18 cellular contexts compared by ENCODE assay signal in genomic region chr14:70514168-70515069, GRCh38. TPM values are rescaled to one million over a fixed set of nuclear protein-coding genes. Genes with fewer than 3 reads are reported as not detected.
DNase-seq lines count a peak whose midpoint lies in the region; ATAC-seq, FAIRE-seq and TF ChIP-seq lines count a peak whose summit lies in the region.
"Had no signal": no experiment of that assay in that cellular context is flagged by ENCODE, and none has a peak within 500 bp of the region (broad histone marks: within the 10 kb centered on the region; RNA-seq: fewer than 3 reads in every experiment).

No MANE protein-coding gene starts in this region.

- POLR2A ChIA-PET in RWPE1 (lab: Yijun Ruan, JAX; ENCODE audit: low non-redundant PET): no interaction called here

- H4K8ac ChIP-seq in trophoblast cell (ENCODE audit: low read depth, low read length): no peak overlapping the region

- peak; percentile 54 for DNase-seq in activated CD8-positive, alpha-beta memory T cell treated with anti-CD3 and anti-CD28 coated beads, Interleukin-2, amount 10 ng/mL, durations not matched to agents 7 days and 5 days
- no peak for DNase-seq in activated CD8-positive, alpha-beta memory T cell treated with anti-CD3 and anti-CD28 coated beads for 24 hours
- peak; percentile 73 for DNase-seq in Kasumi-1 (lab: John Stamatoyannopoulos, UW)
- no peak for DNase-seq in trophoblast cell
- no peak for DNase-seq in D721Med (ENCODE audit: insufficient read length, low spot score)
- DNase-seq in RWPE1 (ENCODE audit: low spot score): no peak
- no peak for DNase-seq in kidney
- DNase-seq: amygdala; HCEC 1CT; left colon; NCI-H1417; NCI-H2227 treated with DMSO at 0.1 percent for 48 hours; stimulated activated CD4-positive, alpha-beta T cell treated with anti-CD3 and anti-CD28 coated beads, Interleukin-4, amount 100 ng/mL, for 1 hour; stimulated activated CD8-positive, alpha-beta memory T cell treated with anti-CD3 and anti-CD28 coated beads, Interleukin-4, amount 100 ng/mL, for 48 hours; transverse colon; WERI-Rb-1 had no signal

- no peaks in the 10 kb centered on the region for H3K79me1 ChIP-seq in trophoblast cell (ENCODE audit: low read length)

- H2BK12ac ChIP-seq in trophoblast cell (ENCODE audit: low read length): no peak overlapping the region

- peaks cover 31% of the 10 kb centered on the region for H3K4me1 Mint-ChIP-seq in activated CD8-positive, alpha-beta memory T cell treated with anti-CD3 and anti-CD28 coated beads, Interleukin-2, amount 10 ng/mL, durations not matched to agents 7 days and 5 days
- H3K4me1 Mint-ChIP-seq in T-helper 1 cell treated with Interleukin-12 subunit alpha and Interleukin-12 subunit beta and Interleukin-4 antibody, amounts not matched to agents 30 μg/mL and 1 μg/mL, for 36 hours (ENCODE audit: low read depth): peaks cover 18% of the 10 kb centered on the region

- H3K27me3 Mint-ChIP-seq in activated CD8-positive, alpha-beta memory T cell treated with anti-CD3 and anti-CD28 coated beads, Interleukin-2, amount 10 ng/mL, durations not matched to agents 7 days and 5 days: no peaks in the 10 kb centered on the region
- H3K27me3 Mint-ChIP-seq in T-helper 1 cell treated with Interleukin-12 subunit alpha and Interleukin-12 subunit beta and Interleukin-4 antibody, amounts not matched to agents 30 μg/mL and 1 μg/mL, for 36 hours (ENCODE audit: low read depth): no peaks in the 10 kb centered on the region

- no peak overlapping the region for H3K4me2 ChIP-seq in trophoblast cell (ENCODE audit: low read length)

- no peak overlapping the region for H3K14ac ChIP-seq in trophoblast cell (ENCODE audit: low read length)

- peak overlapping the region; percentile 36 for H3K4me3 Mint-ChIP-seq in activated CD8-positive, alpha-beta memory T cell treated with anti-CD3 and anti-CD28 coated beads, Interleukin-2, amount 10 ng/mL, durations not matched to agents 7 days and 5 days
- H3K4me3 Mint-ChIP-seq in T-helper 1 cell treated with Interleukin-12 subunit alpha and Interleukin-12 subunit beta and Interleukin-4 antibody, amounts not matched to agents 30 μg/mL and 1 μg/mL, for 36 hours: peak overlapping the region; percentile 30

- H3K4ac ChIP-seq in trophoblast cell (ENCODE audit: low read depth, low read length): no peak overlapping the region

- no peaks in the 10 kb centered on the region for H3K4me1 ChIP-seq in trophoblast cell (ENCODE audit: control insufficient read depth in 1 of 2, insufficient read depth in 2 of 2, low read length in 2 of 2)
- H3K4me1 ChIP-seq in kidney (ENCODE audit: control insufficient read depth in 1 of 2, insufficient read depth in 1 of 2, low read depth in 1 of 2, low read length in 2 of 2): no peaks in the 10 kb centered on the region
- H3K4me1 ChIP-seq: transverse colon had no signal

- no peak overlapping the region for H3K18ac ChIP-seq in trophoblast cell (ENCODE audit: low read length)

- H3K36me3 Mint-ChIP-seq in activated CD8-positive, alpha-beta memory T cell treated with anti-CD3 and anti-CD28 coated beads, Interleukin-2, amount 10 ng/mL, durations not matched to agents 7 days and 5 days: peaks cover 13% of the 10 kb centered on the region
- no peaks in the 10 kb centered on the region for H3K36me3 Mint-ChIP-seq in T-helper 1 cell treated with Interleukin-12 subunit alpha and Interleukin-12 subunit beta and Interleukin-4 antibody, amounts not matched to agents 30 μg/mL and 1 μg/mL, for 36 hours (ENCODE audit: low read depth)

- H3K27ac Mint-ChIP-seq in activated CD8-positive, alpha-beta memory T cell treated with anti-CD3 and anti-CD28 coated beads, Interleukin-2, amount 10 ng/mL, durations not matched to agents 7 days and 5 days: peak overlapping the region; percentile 92
- peak overlapping the region; percentile 29 for H3K27ac Mint-ChIP-seq in T-helper 1 cell treated with Interleukin-12 subunit alpha and Interleukin-12 subunit beta and Interleukin-4 antibody, amounts not matched to agents 30 μg/mL and 1 μg/mL, for 36 hours

- no peak overlapping the region for H2AK5ac ChIP-seq in trophoblast cell (ENCODE audit: low read length)

- no peak overlapping the region for H2BK120ac ChIP-seq in trophoblast cell (ENCODE audit: insufficient read depth, low read length, poor library complexity)

- H3K27ac ChIP-seq in trophoblast cell (ENCODE audit: low read depth, low read length) (no peak overlapping the region), RWPE1 (no peak overlapping the region), kidney (ENCODE audit: low read depth in 2 of 2, low read length in 2 of 2) (no peak overlapping the region)
- H3K27ac ChIP-seq: transverse colon, WERI-Rb-1 had no signal

- no CpG with 5 or more reads among the region's 4 CpGs for WGBS in trophoblast cell (ENCODE audit: extremely low coverage, insufficient coverage, insufficient read length)

- H3K23ac ChIP-seq in trophoblast cell (ENCODE audit: low read length): no peak overlapping the region

- H4K91ac ChIP-seq in trophoblast cell (ENCODE audit: low read depth, low read length): no peak overlapping the region

- H2BK5ac ChIP-seq in trophoblast cell (ENCODE audit: low read depth, low read length, poor library complexity): no peak overlapping the region

- no peak overlapping the region for H2AFZ ChIP-seq in trophoblast cell (ENCODE audit: insufficient read depth, low read length, poor library complexity)

- FAIRE-seq in D721Med (lab: Jason Lieb, UNC) (no peak), kidney (lab: Jason Lieb, UNC) (no peak)
- FAIRE-seq: endometrium had no signal

- peak overlapping the region; percentile 4 for H3K9ac ChIP-seq in trophoblast cell (ENCODE audit: low read length)
- H3K9ac ChIP-seq in kidney (ENCODE audit: low read length in 2 of 2): no peak overlapping the region

- H3K4me3 ChIP-seq in trophoblast cell (ENCODE audit: low read depth, low read length) (no peak overlapping the region), kidney (ENCODE audit: low read length in 2 of 2) (no peak overlapping the region)
- H3K4me3 ChIP-seq: transverse colon had no signal

- no peaks in the 10 kb centered on the region for H3K79me2 ChIP-seq in trophoblast cell (ENCODE audit: control insufficient read depth, insufficient read depth, low read length, poor library complexity)

- peak; percentile 85 for ATAC-seq in activated CD8-positive, alpha-beta memory T cell treated with anti-CD3 and anti-CD28 coated beads, Interleukin-2, amount 10 ng/mL, durations not matched to agents 7 days and 5 days
- ATAC-seq: left colon had no signal

- CTCF ChIA-PET in activated CD8-positive, alpha-beta memory T cell treated with anti-CD3 and anti-CD28 coated beads, Interleukin-2, amount 10 ng/mL, durations not matched to agents 7 days and 5 days (lab: Charles Lee): interaction anchor here (1.0 to 1.4 kb wide), 4 partner anchors 21 to 150 kb away, joined by 3 to 4 read pairs (median 4); partner anchors contain the start of genes ADAM20 and MED6
- CTCF ChIA-PET in RWPE1 (lab: Yijun Ruan, JAX): interaction anchor here (0.5 to 0.8 kb wide), 3 partner anchors 44 to 738 kb away, joined by 3 to 4 read pairs (median 3); no protein-coding TSS in a partner anchor

- H3K9me3 Mint-ChIP-seq in activated CD8-positive, alpha-beta memory T cell treated with anti-CD3 and anti-CD28 coated beads, Interleukin-2, amount 10 ng/mL, durations not matched to agents 7 days and 5 days (ENCODE audit: low read depth): peaks cover 5% of the 10 kb centered on the region
- H3K9me3 Mint-ChIP-seq in T-helper 1 cell treated with Interleukin-12 subunit alpha and Interleukin-12 subunit beta and Interleukin-4 antibody, amounts not matched to agents 30 μg/mL and 1 μg/mL, for 36 hours: peaks cover 10% of the 10 kb centered on the region

- H3K27me3 ChIP-seq in trophoblast cell (ENCODE audit: insufficient read depth, low read length): no peaks in the 10 kb centered on the region
- H3K27me3 ChIP-seq: transverse colon had no signal

- TF ChIP-seq CTCF in D721Med (IDR thresholded peaks at IDR 0.05; ENCODE audit: insufficient read depth, missing control alignments): no peak
- TF ChIP-seq CTCF in RWPE1 (conservative IDR thresholded peaks at IDR 0.05; ENCODE audit: low read depth): no peak
- no peak for TF ChIP-seq CTCF in kidney (IDR thresholded peaks at IDR 0.05; ENCODE audit: borderline replicate concordance, extremely low read depth, insufficient read depth)

- H3K36me3 ChIP-seq in trophoblast cell (ENCODE audit: control insufficient read depth in 1 of 2, insufficient read depth in 2 of 2, low read length in 2 of 2) (no peaks in the 10 kb centered on the region), kidney (ENCODE audit: control insufficient read depth in 1 of 2, insufficient read depth in 2 of 2, low read length in 2 of 2) (no peaks in the 10 kb centered on the region)
- H3K36me3 ChIP-seq: transverse colon, WERI-Rb-1 had no signal

- intact Hi-C loops in kidney (cut with DNase I): no loop called here

- H4K12ac ChIP-seq in trophoblast cell (ENCODE audit: low read depth, low read length): no peak overlapping the region

- peaks cover 1% of the 10 kb centered on the region for H3K9me3 ChIP-seq in trophoblast cell (ENCODE audit: insufficient read depth, low read depth, low read length)
- peaks cover 0 to 6% of the 10 kb centered on the region in 2 donors for H3K9me3 ChIP-seq in kidney (ENCODE audit: control insufficient read depth in 1 of 2, low read length in 2 of 2)
- H3K9me3 ChIP-seq: transverse colon had no signal

RNA-seq across cellular contexts. Expression of gene ADAM20, which starts 20.4 kb away (rescaled TPM):
- under 1 TPM; 0.16 to 0.53 TPM for total RNA-seq in activated CD8-positive, alpha-beta memory T cell treated with anti-CD3 and anti-CD28 coated beads, Interleukin-2, amount 10 ng/mL, durations not matched to agents 7 days and 5 days
- polyA plus RNA-seq in trophoblast cell (2013): 0.01 TPM in 1 of 2 replicates, not detected in the other
- 1.2 TPM for total RNA-seq in kidney
- polyA plus RNA-seq in kidney (ENCODE audit: insufficient read depth, low read depth, low replicate concordance): not detected

Comparison
In these comparisons a context has a peak if more than half of its experiments do, and no peak if none do; other contexts are left out.
1. DNase-seq: peak in activated CD8-positive, alpha-beta memory T cell treated with anti-CD3 and anti-CD28 coated beads, Interleukin-2, amount 10 ng/mL, durations not matched to agents 7 days and 5 days (single experiment) and Kasumi-1 (2 of 2); none in activated CD8-positive, alpha-beta memory T cell treated with anti-CD3 and anti-CD28 coated beads for 24 hours (single experiment), trophoblast cell (0 of 2), D721Med (single experiment), RWPE1 (single experiment) and kidney (single experiment).